ENCODE assay signal across 18 cellular contexts in genomic region chr1:91091812-91092211, GRCh38.
A peak's percentile ranks its signal among the peaks of the same experiment; 100 is the strongest.
DNase-seq lines count a peak whose midpoint lies in the region; ATAC-seq and TF ChIP-seq lines count a peak whose summit lies in the region.
"Had no signal": no experiment of that assay in that cellular context is flagged by ENCODE, and none has a peak within 500 bp of the region (broad histone marks: within the 10 kb centered on the region; RNA-seq: fewer than 3 reads in every experiment).

No MANE protein-coding gene starts in this region.

- H3K9me3 ChIP-seq in testis, result no peaks in the 10 kb centered on the region

- intact Hi-C loops in testis (cut with DNase I; ENCODE audit: low total_unique reads), result no loop called here

- no peaks in the 10 kb centered on the region for H3K4me1 ChIP-seq in testis
- H3K4me1 ChIP-seq: BLaER1 treated with 17β-estradiol and CSF1 and Interleukin-3, amounts not matched to agents 10 nM and 100 nM had no signal

- TF ChIP-seq CTCF in VCaP (conservative IDR thresholded peaks at IDR 0.05) (no peak), nephron progenitor cell (IDR thresholded peaks at IDR 0.05) (no peak), testis (IDR thresholded peaks at IDR 0.05) (no peak)

- H3K27me3 Mint-ChIP-seq in nephron progenitor cell (ENCODE audit: low read depth, poor library complexity), result no peaks in the 10 kb centered on the region
- H3K27me3 Mint-ChIP-seq in activated CD8-positive, alpha-beta memory T cell treated with anti-CD3 and anti-CD28 coated beads, Interleukin-2, amount 10 ng/mL, durations not matched to agents 7 days and 5 days, result peaks cover 4% of the 10 kb centered on the region

- no peak for TF ChIP-seq POLR2A in testis (IDR thresholded peaks at IDR 0.05)

- CTCF ChIA-PET in activated CD8-positive, alpha-beta memory T cell treated with anti-CD3 and anti-CD28 coated beads, Interleukin-2, amount 10 ng/mL, durations not matched to agents 7 days and 5 days (lab: Charles Lee), result no interaction called here

- ATAC-seq in activated CD8-positive, alpha-beta memory T cell treated with anti-CD3 and anti-CD28 coated beads, Interleukin-2, amount 10 ng/mL, durations not matched to agents 7 days and 5 days, result no peak
- no peak for ATAC-seq in GM19467 (IDR thresholded peaks at IDR 0.05; ENCODE audit: unreplicated experiment)
- ATAC-seq: left cardiac atrium; naive thymus-derived CD4-positive, alpha-beta T cell had no signal

- H3K4me1 Mint-ChIP-seq in nephron progenitor cell, result peaks cover 13% of the 10 kb centered on the region
- H3K4me1 Mint-ChIP-seq in activated CD8-positive, alpha-beta memory T cell treated with anti-CD3 and anti-CD28 coated beads, Interleukin-2, amount 10 ng/mL, durations not matched to agents 7 days and 5 days, result no peaks in the 10 kb centered on the region
- H3K4me1 Mint-ChIP-seq: naive thymus-derived CD4-positive, alpha-beta T cell had no signal

- H3K27ac ChIP-seq in VCaP (peak overlapping the region; percentile 84), testis (no peak overlapping the region)
- H3K27ac ChIP-seq: BLaER1 treated with 17β-estradiol and CSF1 and Interleukin-3, amounts not matched to agents 10 nM and 100 nM; GM23248 had no signal

- H3K4me3 ChIP-seq in testis, result no peak overlapping the region
- H3K4me3 ChIP-seq: BLaER1 treated with 17β-estradiol and CSF1 and Interleukin-3, amounts not matched to agents 10 nM and 100 nM; GM23248 had no signal

- H3K36me3 ChIP-seq in testis (ENCODE audit: low read depth, missing control alignments), result no peaks in the 10 kb centered on the region

- H3K4me3 Mint-ChIP-seq in nephron progenitor cell, result no peak overlapping the region
- no peak overlapping the region for H3K4me3 Mint-ChIP-seq in activated CD8-positive, alpha-beta memory T cell treated with anti-CD3 and anti-CD28 coated beads, Interleukin-2, amount 10 ng/mL, durations not matched to agents 7 days and 5 days
- H3K4me3 Mint-ChIP-seq: activated naive CD4-positive, alpha-beta T cell treated with anti-CD3 and anti-CD28 coated beads for 36 hours; naive thymus-derived CD4-positive, alpha-beta T cell had no signal

- H3K9me3 Mint-ChIP-seq in nephron progenitor cell, result peaks cover 47% of the 10 kb centered on the region
- H3K9me3 Mint-ChIP-seq in activated CD8-positive, alpha-beta memory T cell treated with anti-CD3 and anti-CD28 coated beads, Interleukin-2, amount 10 ng/mL, durations not matched to agents 7 days and 5 days (ENCODE audit: low read depth), result no peaks in the 10 kb centered on the region

- H3K27me3 ChIP-seq in testis, result no peaks in the 10 kb centered on the region
- H3K27me3 ChIP-seq: BLaER1 treated with 17β-estradiol and CSF1 and Interleukin-3, amounts not matched to agents 10 nM and 100 nM had no signal

- peaks cover 5% of the 10 kb centered on the region for H3K36me3 Mint-ChIP-seq in nephron progenitor cell (ENCODE audit: low read depth)
- no peaks in the 10 kb centered on the region for H3K36me3 Mint-ChIP-seq in activated CD8-positive, alpha-beta memory T cell treated with anti-CD3 and anti-CD28 coated beads, Interleukin-2, amount 10 ng/mL, durations not matched to agents 7 days and 5 days
- H3K36me3 Mint-ChIP-seq: naive thymus-derived CD4-positive, alpha-beta T cell had no signal

- peak overlapping the region; percentile 52 for H3K27ac Mint-ChIP-seq in nephron progenitor cell
- no peak overlapping the region for H3K27ac Mint-ChIP-seq in activated CD8-positive, alpha-beta memory T cell treated with anti-CD3 and anti-CD28 coated beads, Interleukin-2, amount 10 ng/mL, durations not matched to agents 7 days and 5 days
- H3K27ac Mint-ChIP-seq: activated naive CD4-positive, alpha-beta T cell treated with anti-CD3 and anti-CD28 coated beads for 36 hours; naive thymus-derived CD4-positive, alpha-beta T cell had no signal

- DNase-seq in Daoy (ENCODE audit: low read depth) (peak; percentile 77), NCI-H2107 (lab: John Stamatoyannopoulos, UW) (peak; percentile 15), nephron progenitor cell (no peak), testis (no peak)
- DNase-seq in activated CD8-positive, alpha-beta memory T cell treated with anti-CD3 and anti-CD28 coated beads, Interleukin-2, amount 10 ng/mL, durations not matched to agents 7 days and 5 days, result no peak
- no peak for DNase-seq in activated effector memory CD4-positive, alpha-beta T cell treated with anti-CD3 and anti-CD28 coated beads, Interleukin-2, amount 50 U/mL, for 16 hours
- DNase-seq: activated naive CD4-positive, alpha-beta T cell treated with anti-CD3 and anti-CD28 coated beads for 36 hours; glutamatergic neuron; GM23248; Kasumi-1; left cardiac atrium; naive thymus-derived CD4-positive, alpha-beta T cell; NCI-H2081 treated with DMSO at 0.1 percent for 48 hours; stimulated activated CD4-positive, alpha-beta T cell treated with anti-CD3 and anti-CD28 coated beads, Interleukin-4, amount 100 ng/mL, for 4 hours; stimulated activated naive CD4-positive, alpha-beta T cell had no signal

- WGBS in testis, 2 donors, result 70 to 71% methylated on average over 7 of the region's 7 CpGs

Comparison
In these comparisons a context has a peak if more than half of its experiments do, and no peak if none do; other contexts are left out.
1. DNase-seq: peak in Daoy (single experiment) and NCI-H2107 (single experiment); none in nephron progenitor cell (single experiment), activated CD8-positive, alpha-beta memory T cell treated with anti-CD3 and anti-CD28 coated beads, Interleukin-2, amount 10 ng/mL, durations not matched to agents 7 days and 5 days (single experiment), testis (single experiment) and activated effector memory CD4-positive, alpha-beta T cell treated with anti-CD3 and anti-CD28 coated beads, Interleukin-2, amount 50 U/mL, for 16 hours (single experiment).